In the genomic region with DNA sequence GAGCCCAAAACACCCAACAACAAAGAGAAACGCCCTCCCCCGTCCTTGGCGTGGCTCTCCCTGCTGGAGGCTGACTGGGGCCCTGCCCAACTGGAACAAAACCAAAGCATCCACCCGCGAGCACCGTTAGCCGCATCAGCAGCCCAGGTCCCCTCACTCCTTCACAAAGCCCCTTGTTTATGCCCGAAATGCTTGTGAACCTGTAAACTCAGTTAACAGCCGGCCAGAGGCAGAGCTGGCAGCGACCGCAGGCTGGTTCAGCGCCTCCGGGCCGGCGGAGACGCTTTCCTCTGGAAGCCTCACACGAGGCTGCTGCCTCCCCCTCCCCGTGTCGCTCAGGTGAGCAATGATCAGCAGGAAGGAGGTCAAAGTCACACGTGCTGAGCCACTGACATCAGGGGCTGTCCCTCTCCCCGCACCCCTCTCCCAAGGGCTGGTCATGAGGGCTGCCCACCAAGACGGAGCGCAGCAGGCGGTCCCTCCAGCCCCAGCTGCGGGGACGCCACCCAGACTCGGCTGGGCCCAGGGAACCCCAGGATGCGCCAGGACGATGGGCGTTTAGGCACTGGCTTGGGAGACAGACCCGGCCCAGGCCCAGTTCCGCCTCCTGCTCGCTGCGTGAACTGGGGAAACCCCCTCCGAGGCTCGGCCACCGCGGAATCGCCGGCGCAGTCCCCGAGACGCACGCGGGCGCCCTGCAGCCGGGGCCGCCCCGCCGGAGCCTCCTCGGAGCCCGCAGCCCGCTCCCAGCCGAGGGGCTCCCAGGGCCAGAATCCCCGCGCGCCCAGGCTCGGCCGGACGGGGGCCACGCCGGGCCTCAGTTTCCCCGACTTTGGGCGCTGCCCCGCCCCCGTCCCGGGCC, we compare ENCODE assay signal across 8 cellular contexts. TPM values are rescaled to one million over a fixed set of nuclear protein-coding genes. Genes with fewer than 3 reads are reported as not detected.
DNase-seq lines count a peak whose midpoint lies in the region; ATAC-seq and TF ChIP-seq lines count a peak whose summit lies in the region.

No MANE protein-coding gene starts in this region.

- CTCF ChIA-PET in RWPE1 (lab: Yijun Ruan, JAX): interaction anchor here (0.5 to 3.3 kb wide), 5 partner anchors 10 to 330 kb away, joined by 3 to 18 read pairs (median 3); partner anchors contain the start of genes CCDC187, DNLZ, ENTR1 and PMPCA

- no peaks in the 10 kb centered on the region for H3K27me3 ChIP-seq in kidney epithelial cell (ENCODE audit: control insufficient read depth, insufficient read depth, low read length)

- peak; percentile 38 for ATAC-seq in HG02588 (IDR thresholded peaks at IDR 0.05; ENCODE audit: unreplicated experiment)

- TF ChIP-seq CTCF in GM10266 (IDR thresholded peaks at IDR 0.05; ENCODE audit: control insufficient read depth, insufficient read depth, low read depth, missing control alignments) (no peak), RWPE1 (conservative IDR thresholded peaks at IDR 0.05; ENCODE audit: low read depth) (no peak), astrocyte of the spinal cord (IDR thresholded peaks at IDR 0.05; ENCODE audit: low read depth, low read length) (no peak), kidney epithelial cell (IDR thresholded peaks at IDR 0.05; ENCODE audit: insufficient read depth, low read length, poor library complexity, severe bottlenecking) (no peak)

- peaks cover 2% of the 10 kb centered on the region for H3K36me3 ChIP-seq in kidney epithelial cell (ENCODE audit: control insufficient read depth, insufficient read depth, low read length)

- peak; percentile 70 for DNase-seq in GM10266 (ENCODE audit: extremely low spot score)
- peak; percentile 61 for DNase-seq in RWPE1 (ENCODE audit: low spot score)
- no peak for DNase-seq in astrocyte of the spinal cord (ENCODE audit: low read depth, low spot score)
- DNase-seq in kidney epithelial cell (ENCODE audit: low read depth): no peak
- peak; percentile 41 for DNase-seq in stimulated activated CD4-positive, alpha-beta T cell treated with anti-CD3 and anti-CD28 coated beads, Interleukin-4, amount 100 ng/mL, for 24 hours
- DNase-seq in SW480 (ENCODE audit: low spot score): no peak
- no peak for DNase-seq in islet precursor cell

- in situ Hi-C loops in astrocyte of the spinal cord (cut with HindIII; ENCODE audit: low sequenced_read_pairs): no loop called here

- H3K4me3 ChIP-seq in astrocyte of the spinal cord (ENCODE audit: low read depth, low read length) (peak overlapping the region; percentile 87), kidney epithelial cell (ENCODE audit: low read depth, low read length) (peak overlapping the region; percentile 92)

- POLR2A ChIA-PET in RWPE1 (lab: Yijun Ruan, JAX; ENCODE audit: low non-redundant PET): no interaction called here

- H3K27ac ChIP-seq in RWPE1: peak overlapping the region; percentile 79

RNA-seq across cellular contexts. Expression of gene SNAPC4, which starts 0.6 kb away (rescaled TPM):
- 14.9 and 21.0 TPM in 2 replicates for total RNA-seq in kidney epithelial cell

RNA-seq across cellular contexts. Expression of gene ENTR1, which starts 11.0 kb away (rescaled TPM):
- total RNA-seq in kidney epithelial cell: 65.7 and 71.4 TPM in 2 replicates

RNA-seq across cellular contexts. Expression of gene PMPCA, which starts 11.1 kb away (rescaled TPM):
- 49.9 and 50.5 TPM in 2 replicates for total RNA-seq in kidney epithelial cell

RNA-seq across cellular contexts. Expression of gene CARD9, which starts 25.9 kb away (rescaled TPM):
- 1.9 and 2.0 TPM in 2 replicates for total RNA-seq in kidney epithelial cell

RNA-seq across cellular contexts. Expression of gene DNLZ, which starts 35.9 kb away (rescaled TPM):
- 24.3 and 27.5 TPM in 2 replicates for total RNA-seq in kidney epithelial cell

Comparison
In these comparisons a context has a peak if more than half of its experiments do, and no peak if none do; other contexts are left out.
1. DNase-seq: peak in GM10266 (single experiment), RWPE1 (single experiment) and stimulated activated CD4-positive, alpha-beta T cell treated with anti-CD3 and anti-CD28 coated beads, Interleukin-4, amount 100 ng/mL, for 24 hours (single experiment); none in astrocyte of the spinal cord (single experiment), kidney epithelial cell (single experiment), SW480 (single experiment) and islet precursor cell (single experiment).